7 cellular contexts compared by ENCODE assay signal in the genomic region with DNA sequence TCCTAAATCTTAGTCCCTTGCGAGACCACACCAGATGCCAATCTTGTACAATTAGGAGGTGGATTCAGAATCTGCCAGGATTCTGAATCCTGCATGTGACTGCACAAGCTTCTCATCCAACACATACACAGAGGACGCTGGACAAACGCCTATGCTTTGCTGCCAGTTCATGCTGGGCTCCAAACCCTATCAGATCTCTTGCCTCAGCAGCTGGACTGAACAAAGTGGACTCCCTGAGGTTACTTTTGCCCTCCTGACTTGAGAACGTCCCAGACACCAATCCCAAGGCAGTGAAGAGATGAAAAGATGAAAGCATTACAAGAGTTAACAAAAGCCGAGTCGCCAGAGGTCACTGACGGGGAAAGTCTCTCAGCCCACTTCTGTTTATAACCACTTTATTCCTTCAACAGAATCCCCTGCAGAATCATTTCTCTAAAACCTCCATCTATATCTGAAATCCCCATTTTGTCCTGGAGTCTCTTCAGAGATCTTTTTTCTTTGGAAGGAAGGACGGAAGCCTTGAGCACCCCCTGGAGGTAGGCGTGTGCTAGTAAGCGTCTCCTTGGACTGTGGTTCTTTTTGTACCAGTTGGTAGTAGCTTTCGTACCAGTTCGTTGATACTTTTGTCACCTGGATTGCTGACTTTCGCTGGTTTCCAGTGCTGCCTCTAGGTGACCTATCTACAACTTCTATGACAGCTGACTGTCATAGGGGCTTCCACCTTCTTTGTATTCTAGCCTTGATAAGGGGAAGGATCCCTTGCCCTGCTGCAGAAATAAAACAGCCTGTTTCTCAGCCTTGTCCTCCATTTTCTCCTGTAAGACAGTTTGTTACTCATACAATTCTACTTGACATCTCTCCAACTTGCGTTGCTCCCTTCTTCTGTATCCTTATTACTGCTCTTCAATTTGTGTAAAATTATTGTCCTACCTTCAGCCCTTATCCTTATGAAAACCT. TPM values are rescaled to one million over a fixed set of nuclear protein-coding genes. Genes with fewer than 3 reads are reported as not detected.
DNase-seq lines count a peak whose midpoint lies in the region; ATAC-seq, FAIRE-seq and TF ChIP-seq lines count a peak whose summit lies in the region.

No MANE protein-coding gene starts in this region.

- H3K36me3 ChIP-seq in spleen: no peaks in the 10 kb centered on the region

- intact Hi-C loops in spleen (cut with DNase I; ENCODE audit: low total_unique reads): loop anchor here (5.0 kb wide), 1 partner anchor 276 kb away; no protein-coding TSS in a partner anchor

- H3K4me3 ChIP-seq in spleen: peak overlapping the region in 4 of 8 donors; percentile 9 to 52 (median 19)

- peak; percentile 58 to 93 (median 83) for TF ChIP-seq CTCF in spleen (IDR thresholded peaks at IDR 0.05 in 8 of 11, conservative IDR thresholded peaks at IDR 0.05 in 3 of 11)

- WGBS in spleen, 5 donors: 25 to 42% (median 30%) methylated on average over 14 of the region's 14 CpGs

- no peaks in the 10 kb centered on the region for H3K9me3 ChIP-seq in spleen

- no peak for TF ChIP-seq POLR2A in GM12892 (IDR thresholded peaks at IDR 0.05; ENCODE audit: low read depth, low read length)
- no peak for TF ChIP-seq POLR2A in spleen (IDR thresholded peaks at IDR 0.05)

- peak; percentile 39 for ATAC-seq in HG02759 (IDR thresholded peaks at IDR 0.05; ENCODE audit: unreplicated experiment)

- DNase-seq in GM12892 (ENCODE audit: insufficient read length) (no peak), NCI-H146 treated with DMSO at 0.1 percent for 48 hours (lab: John Stamatoyannopoulos, UW; ENCODE audit: unreplicated experiment) (peak; percentile 55), T-helper 22 cell (ENCODE audit: low read depth) (peak; percentile 11), brain pericyte (ENCODE audit: low read depth, low spot score) (peak; percentile 26), iPS-NIHi7 (ENCODE audit: extremely low spot score) (peak; percentile 89), spleen (peak; percentile 76)

- peak; percentile 98 for FAIRE-seq in GM12892 (lab: Jason Lieb, UNC)

- peak overlapping the region in 4 of 8 donors; percentile 12 to 44 (median 32) for H3K27ac ChIP-seq in spleen

- H3K27me3 ChIP-seq in spleen (replicated peaks in 1 of 7): no peaks in the 10 kb centered on the region

- H3K4me1 ChIP-seq in spleen: peaks cover 0 to 31% (median 14%) of the 10 kb centered on the region in 6 donors

RNA-seq across cellular contexts. Expression of a gene that starts 26.1 kb away (rescaled TPM):
- polyA plus RNA-seq in GM12892 (2012; ENCODE audit: missing spikeins): 66.7 TPM
- total RNA-seq in spleen: 10 to 100 TPM; 25.8 to 48.1 (median 34.0) TPM
- polyA plus RNA-seq in spleen: 10 to 100 TPM; 24.3 to 26.8 (median 25.0) TPM
